ENCODE assay signal across 8 cellular contexts in genomic region chr11:34050536-34050935, GRCh38. TPM values are rescaled to one million over a fixed set of nuclear protein-coding genes. Genes with fewer than 3 reads are reported as not detected.
A peak's percentile ranks its signal among the peaks of the same experiment; 100 is the strongest.
DNase-seq lines count a peak whose midpoint lies in the region; ATAC-seq and TF ChIP-seq lines count a peak whose summit lies in the region.

No MANE protein-coding gene starts in this region.

- peak overlapping the region; percentile 99 for H3K9ac ChIP-seq in adipocyte (ENCODE audit: low read length)

- peak overlapping the region; percentile 96 for H3K4me3 ChIP-seq in adipocyte (ENCODE audit: low read length)
- H3K4me3 ChIP-seq in left lung = peak overlapping the region in 1 of 2 donors; percentile 99
- peak overlapping the region in 3 of 4 donors; percentile 94 to 99 (median 96) for H3K4me3 ChIP-seq in upper lobe of left lung

- TF ChIP-seq POLR2A in upper lobe of left lung (IDR thresholded peaks at IDR 0.05) = no peak
- TF ChIP-seq POLR2A in GM18505 (IDR thresholded peaks at IDR 0.05; ENCODE audit: borderline replicate concordance, extremely low read depth, insufficient read depth, insufficient read length) = no peak

- peak overlapping the region; percentile 99 to 100 for H3K27ac ChIP-seq in left lung
- H3K27ac ChIP-seq in upper lobe of left lung = peak overlapping the region; percentile 90 to 99 (median 98)

- no peaks in the 10 kb centered on the region for H3K27me3 Mint-ChIP-seq in activated naive CD4-positive, alpha-beta T cell treated with anti-CD3 and anti-CD28 coated beads for 36 hours (ENCODE audit: low read depth)

- no peak for TF ChIP-seq EP300 in upper lobe of left lung (IDR thresholded peaks at IDR 0.05)

- peak overlapping the region; percentile 78 for H3K27ac Mint-ChIP-seq in activated naive CD4-positive, alpha-beta T cell treated with anti-CD3 and anti-CD28 coated beads for 36 hours

- H3K36me3 Mint-ChIP-seq in activated naive CD4-positive, alpha-beta T cell treated with anti-CD3 and anti-CD28 coated beads for 36 hours (ENCODE audit: low read depth) = peaks cover 22% of the 10 kb centered on the region

- peak overlapping the region; percentile 80 for H3K4me3 Mint-ChIP-seq in activated naive CD4-positive, alpha-beta T cell treated with anti-CD3 and anti-CD28 coated beads for 36 hours

- H3K9me3 ChIP-seq in adipocyte (ENCODE audit: control insufficient read depth, low read length) (no peaks in the 10 kb centered on the region), left lung (no peaks in the 10 kb centered on the region), upper lobe of left lung (no peaks in the 10 kb centered on the region)

- H3K36me3 ChIP-seq in adipocyte (ENCODE audit: control insufficient read depth, insufficient read depth, low read length, severe bottlenecking) (peaks cover 10% of the 10 kb centered on the region), left lung (peaks cover 0 to 8% of the 10 kb centered on the region in 2 donors), upper lobe of left lung (peaks cover 0 to 6% (median 3%) of the 10 kb centered on the region in 4 donors)

- peaks cover 11% of the 10 kb centered on the region for H3K4me1 Mint-ChIP-seq in activated naive CD4-positive, alpha-beta T cell treated with anti-CD3 and anti-CD28 coated beads for 36 hours (ENCODE audit: low read depth)

- no peaks in the 10 kb centered on the region for H3K9me3 Mint-ChIP-seq in activated naive CD4-positive, alpha-beta T cell treated with anti-CD3 and anti-CD28 coated beads for 36 hours

- no peak for DNase-seq in activated naive CD4-positive, alpha-beta T cell treated with anti-CD3 and anti-CD28 coated beads for 36 hours
- no peak for DNase-seq in activated naive CD4-positive, alpha-beta T cell treated with anti-CD3 and anti-CD28 coated beads, Interleukin-2, amount 50 U/mL, for 16 hours
- DNase-seq in adipocyte (ENCODE audit: low read depth) = peak; percentile 80
- DNase-seq in left lung = no peak
- no peak for DNase-seq in upper lobe of left lung

- intact Hi-C loops in activated naive CD4-positive, alpha-beta T cell treated with anti-CD3 and anti-CD28 coated beads for 36 hours (cut with micrococcal nuclease) = loop anchor here (5.0 to 10.0 kb wide), 3 partner anchors 37 to 793 kb away; partner anchors contain the start of genes C11orf91 and HIPK3
- intact Hi-C loops in left lung (cut with DNase I) = loop anchor here in 1 of 2 donors (10.0 kb wide), 1 partner anchor 54 kb away; the partner anchor contains the start of gene NAT10

- WGBS in upper lobe of left lung, 2 donors = 67 to 75% methylated on average over 3 of the region's 3 CpGs

- CTCF ChIA-PET in activated naive CD4-positive, alpha-beta T cell treated with anti-CD3 and anti-CD28 coated beads for 36 hours (lab: Charles Lee) = interaction anchor here (1.1 kb wide), 1 partner anchor 54 kb away, joined by 3 read pairs; no protein-coding TSS in a partner anchor

- ATAC-seq in left lung = no peak
- no peak for ATAC-seq in upper lobe of left lung (ENCODE audit: low FRiP score in 2 of 2)
- no peak for ATAC-seq in HG02840 (IDR thresholded peaks at IDR 0.05; ENCODE audit: low FRiP score, unreplicated experiment)
- ATAC-seq in GM18505 (IDR thresholded peaks at IDR 0.05; ENCODE audit: unreplicated experiment) = no peak
- no peak for ATAC-seq in GM18511 (IDR thresholded peaks at IDR 0.05; ENCODE audit: unreplicated experiment)

- peaks cover 28% of the 10 kb centered on the region for H3K4me1 ChIP-seq in adipocyte (ENCODE audit: control insufficient read depth, insufficient read depth, low read length)
- H3K4me1 ChIP-seq in left lung = peaks cover 7 to 23% of the 10 kb centered on the region in 2 donors
- peaks cover 22 to 30% (median 26%) of the 10 kb centered on the region in 4 donors for H3K4me1 ChIP-seq in upper lobe of left lung

- H3K27me3 ChIP-seq in adipocyte (replicated peaks; ENCODE audit: control insufficient read depth, insufficient read depth, low read length) (no peaks in the 10 kb centered on the region), left lung (no peaks in the 10 kb centered on the region), upper lobe of left lung (no peaks in the 10 kb centered on the region)

- TF ChIP-seq CTCF in left lung (IDR thresholded peaks at IDR 0.05) (no peak), upper lobe of left lung (IDR thresholded peaks at IDR 0.05) (no peak)

RNA-seq across cellular contexts. Expression of gene CAPRIN1, which starts 1.0 kb away (rescaled TPM):
- total RNA-seq in activated naive CD4-positive, alpha-beta T cell treated with anti-CD3 and anti-CD28 coated beads for 36 hours = 100 to 1,000 TPM; 274 to 289 TPM
- total RNA-seq in left lung (100 to 1,000 TPM; 196 to 208 TPM), upper lobe of left lung (100 to 1,000 TPM; 144 to 265 (median 153) TPM)

RNA-seq across cellular contexts. Expression of gene NAT10, which starts 54.9 kb away (rescaled TPM):
- total RNA-seq in activated naive CD4-positive, alpha-beta T cell treated with anti-CD3 and anti-CD28 coated beads for 36 hours = 10 to 100 TPM; 91.0 to 93.3 TPM
- total RNA-seq in left lung (10 to 100 TPM; 30.0 to 50.4 TPM), upper lobe of left lung (10 to 100 TPM; 19.3 to 69.1 (median 32.5) TPM)
